Comparison of ENCODE assay signal across 27 cellular contexts in genomic region chr3:112059497-112059896, GRCh38. TPM values are rescaled to one million over a fixed set of nuclear protein-coding genes. Genes with fewer than 3 reads are reported as not detected.
"Had no signal": no experiment of that assay in that cellular context is flagged by ENCODE, and none has a peak within 500 bp of the region (broad histone marks: within the 10 kb centered on the region; RNA-seq: fewer than 3 reads in every experiment).

No MANE protein-coding gene starts in this region.

- H3K27me3 ChIP-seq: breast epithelium, SJSA1 had no signal

- H3K27ac ChIP-seq: adrenal gland, breast epithelium, SJSA1 had no signal

- ATAC-seq: activated CD8-positive, alpha-beta T cell treated with anti-CD3 and anti-CD28 coated beads for 36 hours; activated T-cell treated with anti-CD3 and anti-CD28 coated beads, Interleukin-2, amount 50 U/mL, for 72 hours had no signal

- FAIRE-seq: RCC 7860, TTC549 had no signal

- H3K4me3 ChIP-seq: adrenal gland, breast epithelium, SJSA1 had no signal

- DNase-seq: activated B cell treated with CpG ODN at 0.5 μM for 24 hours; activated CD4-positive, alpha-beta T cell treated with anti-CD3 and anti-CD28 coated beads for 1 hour; activated CD4-positive, alpha-beta T cell treated with anti-CD3 and anti-CD28 coated beads, Interleukin-2, amount 50 U/mL, for 1 hour; activated CD8-positive, alpha-beta memory T cell treated with anti-CD3 and anti-CD28 coated beads, Interleukin-2, amount 50 U/mL, for 4 hours; activated CD8-positive, alpha-beta T cell treated with anti-CD3 and anti-CD28 coated beads for 36 hours; activated gamma-delta T cell treated with Interleukin-2 at 50 U/mL for 16 hours; activated naive CD4-positive, alpha-beta T cell treated with anti-CD3 and anti-CD28 coated beads, Interleukin-2, amount 50 U/mL, for 16 hours; activated naive CD8-positive, alpha-beta T cell treated with anti-CD3 and anti-CD28 coated beads, Interleukin-2, amount 10 ng/mL, durations not matched to agents 7 days and 5 days; activated T-cell treated with anti-CD3 and anti-CD28 coated beads, Interleukin-2, amount 50 U/mL, for 72 hours; adrenal gland; aorta; caudate nucleus; Karpas-422; NCI-H1048; NCI-H146; NCI-H187 treated with DMSO at 0.1 percent for 48 hours; NCI-H2081 treated with DMSO at 0.1 percent for 48 hours; NCI-H446; NCI-H524; SHP77; T-helper 2 cell; T1000 had no signal

- H3K27ac Mint-ChIP-seq: activated B cell treated with CpG ODN at 0.5 μM for 24 hours; activated CD8-positive, alpha-beta T cell treated with anti-CD3 and anti-CD28 coated beads for 36 hours; activated naive CD8-positive, alpha-beta T cell treated with anti-CD3 and anti-CD28 coated beads, Interleukin-2, amount 10 ng/mL, durations not matched to agents 7 days and 5 days; activated T-cell treated with anti-CD3 and anti-CD28 coated beads, Interleukin-2, amount 50 U/mL, for 72 hours; activated T-helper 2 cell treated with anti-CD3 and anti-CD28 coated beads, Interferon-gamma antibody, Interleukin-2, Interleukin-4, amounts not matched to agents 10 μg/mL and 5 μg/mL and 100 μg/mL, durations not matched to agents 14 hours and 24 hours and 36 hours had no signal

- H3K9me3 Mint-ChIP-seq: activated T-helper 2 cell treated with anti-CD3 and anti-CD28 coated beads, Interferon-gamma antibody, Interleukin-2, Interleukin-4, amounts not matched to agents 10 μg/mL and 5 μg/mL and 100 μg/mL, durations not matched to agents 14 hours and 24 hours and 36 hours had no signal

- H3K4me1 ChIP-seq: adrenal gland, breast epithelium had no signal

- H3K4me3 Mint-ChIP-seq: activated B cell treated with CpG ODN at 0.5 μM for 24 hours; activated CD8-positive, alpha-beta T cell treated with anti-CD3 and anti-CD28 coated beads for 36 hours; activated naive CD8-positive, alpha-beta T cell treated with anti-CD3 and anti-CD28 coated beads, Interleukin-2, amount 10 ng/mL, durations not matched to agents 7 days and 5 days; activated T-cell treated with anti-CD3 and anti-CD28 coated beads, Interleukin-2, amount 50 U/mL, for 72 hours had no signal

- H3K36me3 Mint-ChIP-seq: activated naive CD8-positive, alpha-beta T cell treated with anti-CD3 and anti-CD28 coated beads, Interleukin-2, amount 10 ng/mL, durations not matched to agents 7 days and 5 days had no signal

- H3K4me1 Mint-ChIP-seq: activated B cell treated with CpG ODN at 0.5 μM for 24 hours; activated naive CD8-positive, alpha-beta T cell treated with anti-CD3 and anti-CD28 coated beads, Interleukin-2, amount 10 ng/mL, durations not matched to agents 7 days and 5 days had no signal

- H3K36me3 ChIP-seq: adrenal gland, breast epithelium, SJSA1 had no signal

- H3K9me3 ChIP-seq: adrenal gland, breast epithelium, SJSA1 had no signal

RNA-seq across cellular contexts. Expression of gene TMPRSS7, which starts 25.0 kb away (rescaled TPM):
- total RNA-seq: activated B cell treated with CpG ODN at 0.5 μM for 24 hours; activated CD8-positive, alpha-beta T cell treated with anti-CD3 and anti-CD28 coated beads for 36 hours; activated naive CD8-positive, alpha-beta T cell treated with anti-CD3 and anti-CD28 coated beads, Interleukin-2, amount 10 ng/mL, durations not matched to agents 7 days and 5 days; activated T-helper 2 cell treated with anti-CD3 and anti-CD28 coated beads, Interferon-gamma antibody, Interleukin-2, Interleukin-4, amounts not matched to agents 10 μg/mL and 5 μg/mL and 100 μg/mL, durations not matched to agents 14 hours and 24 hours and 36 hours; adrenal gland; aorta; SJSA1 had no signal
- polyA plus RNA-seq: adrenal gland, aorta had no signal
